ENCODE assay signal across 21 cellular contexts in genomic region chr5:32379421-32379820, GRCh38.
DNase-seq lines count a peak whose midpoint lies in the region; ATAC-seq and TF ChIP-seq lines count a peak whose summit lies in the region.
"Had no signal": no experiment of that assay in that cellular context is flagged by ENCODE, and none has a peak within 500 bp of the region (broad histone marks: within the 10 kb centered on the region; RNA-seq: fewer than 3 reads in every experiment).

No MANE protein-coding gene starts in this region.

- H3K27ac ChIP-seq in IMR-90 (ENCODE audit: insufficient read depth, low read length) (no peak overlapping the region), endodermal cell (ENCODE audit: low read depth, low read length) (no peak overlapping the region), GM23248 (no peak overlapping the region)
- H3K27ac ChIP-seq: 22Rv1, SJCRH30 had no signal

- no peaks in the 10 kb centered on the region for H3K4me1 Mint-ChIP-seq in activated CD4-positive, alpha-beta T cell treated with anti-CD3 and anti-CD28 coated beads, Interleukin-2, amount 10 ng/mL, durations not matched to agents 7 days and 5 days
- no peaks in the 10 kb centered on the region for H3K4me1 Mint-ChIP-seq in endodermal cell
- H3K4me1 Mint-ChIP-seq in stimulated activated effector memory CD8-positive, alpha-beta T cell treated with anti-CD3 and anti-CD28 coated beads, Interleukin-12 subunit alpha, Interleukin-12 subunit beta, amount 100 ng/mL, for 72 hours: no peaks in the 10 kb centered on the region
- H3K4me1 Mint-ChIP-seq: B cell had no signal

- no peaks in the 10 kb centered on the region for H3K27me3 Mint-ChIP-seq in activated CD4-positive, alpha-beta T cell treated with anti-CD3 and anti-CD28 coated beads, Interleukin-2, amount 10 ng/mL, durations not matched to agents 7 days and 5 days
- H3K27me3 Mint-ChIP-seq in endodermal cell (ENCODE audit: insufficient read depth): no peaks in the 10 kb centered on the region
- H3K27me3 Mint-ChIP-seq: B cell; CD4-positive, alpha-beta T cell had no signal

- H3K4me2 ChIP-seq in IMR-90 (ENCODE audit: low read depth, low read length) (no peak overlapping the region), GM23248 (ENCODE audit: unreplicated experiment) (no peak overlapping the region)

- no TSS peak for BruUV-seq in IMR-90 (replicated peaks; lab: Mats Ljungman, UMichigan)

- in situ Hi-C loops in IMR-90 (cut with MboI; ENCODE audit: low sequenced_read_pairs) (no loop called here), GM23248 (cut with MboI) (no loop called here)

- no peak overlapping the region for H3K14ac ChIP-seq in IMR-90 (replicated peaks; ENCODE audit: low read depth, low read length)

- no peak overlapping the region for H3K23ac ChIP-seq in IMR-90 (ENCODE audit: low read depth, low read length)

- peaks cover 37% of the 10 kb centered on the region for H3K36me3 Mint-ChIP-seq in activated CD4-positive, alpha-beta T cell treated with anti-CD3 and anti-CD28 coated beads, Interleukin-2, amount 10 ng/mL, durations not matched to agents 7 days and 5 days (ENCODE audit: low read depth)
- peaks cover 63% of the 10 kb centered on the region for H3K36me3 Mint-ChIP-seq in endodermal cell (ENCODE audit: low read depth)
- H3K36me3 Mint-ChIP-seq in stimulated activated effector memory CD8-positive, alpha-beta T cell treated with anti-CD3 and anti-CD28 coated beads, Interleukin-12 subunit alpha, Interleukin-12 subunit beta, amount 100 ng/mL, for 72 hours: peaks cover 100% of the 10 kb centered on the region

- DNase-seq in activated CD4-positive, alpha-beta T cell treated with anti-CD3 and anti-CD28 coated beads, Interleukin-2, amount 10 ng/mL, durations not matched to agents 7 days and 5 days: no peak
- no peak for DNase-seq in activated CD4-positive, alpha-beta T cell treated with anti-CD3 and anti-CD28 coated beads, Interleukin-2, amount 50 U/mL, for 48 hours
- DNase-seq in IMR-90: no peak
- no peak for DNase-seq in endodermal cell
- DNase-seq in stimulated activated effector memory CD8-positive, alpha-beta T cell treated with anti-CD3 and anti-CD28 coated beads, Interleukin-12 subunit alpha, Interleukin-12 subunit beta, amount 100 ng/mL, for 72 hours (ENCODE audit: low spot score in 2 of 2): no peak
- DNase-seq in cardiac septum (ENCODE audit: low spot score): no peak
- no peak for DNase-seq in GM23248
- DNase-seq in head of caudate nucleus: no peak
- DNase-seq: CD4-positive, alpha-beta T cell; DMS53; H7; KG1; NCI-H1417 treated with DMSO at 0.1 percent for 48 hours; NCI-H2029; NCI-H2171; NCI-H446; NCI-H69; PC-3; SJCRH30 had no signal

- dilution Hi-C loops in IMR-90 (cut with HindIII; ENCODE audit: low sequenced_read_pairs, unreplicated experiment): no loop called here

- no peak overlapping the region for H4K5ac ChIP-seq in IMR-90 (ENCODE audit: low read depth, low read length)

- H3K18ac ChIP-seq in IMR-90 (ENCODE audit: low read depth, low read length): no peak overlapping the region

- H3K36me3 ChIP-seq in IMR-90 (ENCODE audit: control insufficient read depth, insufficient read depth, low read length): peaks cover 32% of the 10 kb centered on the region
- peaks cover 88% of the 10 kb centered on the region for H3K36me3 ChIP-seq in endodermal cell (ENCODE audit: control insufficient read depth, insufficient read depth, low read length)
- H3K36me3 ChIP-seq in GM23248 (ENCODE audit: low read depth): peaks cover 78% of the 10 kb centered on the region

- H3K9me3 ChIP-seq in IMR-90 (ENCODE audit: control insufficient read depth, insufficient read depth, low read length): no peaks in the 10 kb centered on the region
- H3K9me3 ChIP-seq in endodermal cell (ENCODE audit: control insufficient read depth, low read length): no peaks in the 10 kb centered on the region
- no peaks in the 10 kb centered on the region for H3K9me3 ChIP-seq in GM23248 (ENCODE audit: low read depth)
- H3K9me3 ChIP-seq: SJCRH30 had no signal

- intact Hi-C loops in IMR-90 (cut with micrococcal nuclease): no loop called here
- intact Hi-C loops in cardiac septum (cut with DNase I): no loop called here
- intact Hi-C loops in head of caudate nucleus (cut with DNase I): no loop called here

- H3K9me3 Mint-ChIP-seq in activated CD4-positive, alpha-beta T cell treated with anti-CD3 and anti-CD28 coated beads, Interleukin-2, amount 10 ng/mL, durations not matched to agents 7 days and 5 days: no peaks in the 10 kb centered on the region
- no peaks in the 10 kb centered on the region for H3K9me3 Mint-ChIP-seq in endodermal cell
- H3K9me3 Mint-ChIP-seq in stimulated activated effector memory CD8-positive, alpha-beta T cell treated with anti-CD3 and anti-CD28 coated beads, Interleukin-12 subunit alpha, Interleukin-12 subunit beta, amount 100 ng/mL, for 72 hours: no peaks in the 10 kb centered on the region
- H3K9me3 Mint-ChIP-seq: CD4-positive, alpha-beta T cell had no signal

- H2BK15ac ChIP-seq in IMR-90 (ENCODE audit: low read depth, low read length): no peak overlapping the region

- H3K4me3 ChIP-seq in IMR-90 (ENCODE audit: insufficient read depth, low read depth, low read length) (no peak overlapping the region), endodermal cell (ENCODE audit: low read length) (no peak overlapping the region), GM23248 (no peak overlapping the region)
- H3K4me3 ChIP-seq: SJCRH30 had no signal

- no peak overlapping the region for H3K56ac ChIP-seq in IMR-90 (ENCODE audit: extremely low read depth, insufficient read depth, low read length)

- POLR2A ChIA-PET in activated CD4-positive, alpha-beta T cell treated with anti-CD3 and anti-CD28 coated beads, Interleukin-2, amount 10 ng/mL, durations not matched to agents 7 days and 5 days (lab: Charles Lee): interaction anchor here (0.6 kb wide), 1 partner anchor 202 kb away, joined by 5 read pairs; no protein-coding TSS in a partner anchor
- POLR2A ChIA-PET in IMR-90 (lab: Charles Lee; ENCODE audit: unreplicated experiment): no interaction called here

- no peak overlapping the region for H2AK9ac ChIP-seq in IMR-90 (replicated peaks; ENCODE audit: low read depth, low read length, poor library complexity)

- H3K79me2 ChIP-seq in GM23248 (ENCODE audit: insufficient read depth): peaks cover 45% of the 10 kb centered on the region

- no peak for TF ChIP-seq RAD21 in IMR-90 (IDR thresholded peaks at IDR 0.05; ENCODE audit: low read length)

- H3K27me3 ChIP-seq in IMR-90 (ENCODE audit: control insufficient read depth, insufficient read depth, low read length): no peaks in the 10 kb centered on the region
- H3K27me3 ChIP-seq in endodermal cell (ENCODE audit: control insufficient read depth, insufficient read depth, low read length, poor library complexity, severe bottlenecking): no peaks in the 10 kb centered on the region
- H3K27me3 ChIP-seq in GM23248 (replicated peaks; ENCODE audit: insufficient read depth): no peaks in the 10 kb centered on the region
- H3K27me3 ChIP-seq: SJCRH30 had no signal

- no peaks in the 10 kb centered on the region for H3K9me2 ChIP-seq in GM23248 (ENCODE audit: insufficient read depth)

- no peak overlapping the region for H2BK20ac ChIP-seq in IMR-90 (ENCODE audit: low read depth, low read length)

- no peak overlapping the region for H3K4me3 Mint-ChIP-seq in activated CD4-positive, alpha-beta T cell treated with anti-CD3 and anti-CD28 coated beads, Interleukin-2, amount 10 ng/mL, durations not matched to agents 7 days and 5 days
- no peak overlapping the region for H3K4me3 Mint-ChIP-seq in endodermal cell
- H3K4me3 Mint-ChIP-seq in stimulated activated effector memory CD8-positive, alpha-beta T cell treated with anti-CD3 and anti-CD28 coated beads, Interleukin-12 subunit alpha, Interleukin-12 subunit beta, amount 100 ng/mL, for 72 hours: no peak overlapping the region
- H3K4me3 Mint-ChIP-seq: B cell; CD4-positive, alpha-beta T cell had no signal

- no peak for TF ChIP-seq CTCF in IMR-90 (conservative IDR thresholded peaks at IDR 0.05; ENCODE audit: low read depth, low read length)
- TF ChIP-seq CTCF in endodermal cell (conservative IDR thresholded peaks at IDR 0.05): no peak

- H3K9ac ChIP-seq in IMR-90 (ENCODE audit: low read depth, low read length): no peak overlapping the region
- H3K9ac ChIP-seq in endodermal cell (ENCODE audit: extremely low read depth, low read length, poor library complexity, severe bottlenecking): no peak overlapping the region
- no peak overlapping the region for H3K9ac ChIP-seq in GM23248

- H4K20me1 ChIP-seq in IMR-90 (ENCODE audit: insufficient read depth, low read length) (no peaks in the 10 kb centered on the region; the same call in 1 of the 2 replicates), GM23248 (ENCODE audit: insufficient read depth) (no peaks in the 10 kb centered on the region)

- peak overlapping the region; percentile 18 for H2BK5ac ChIP-seq in IMR-90 (ENCODE audit: low read depth, low read length, poor library complexity, severe bottlenecking)

- H3K27ac Mint-ChIP-seq in activated CD4-positive, alpha-beta T cell treated with anti-CD3 and anti-CD28 coated beads, Interleukin-2, amount 10 ng/mL, durations not matched to agents 7 days and 5 days: peak overlapping the region; percentile 25
- H3K27ac Mint-ChIP-seq in endodermal cell: peak overlapping the region; percentile 68
- peak overlapping the region; percentile 68 for H3K27ac Mint-ChIP-seq in stimulated activated effector memory CD8-positive, alpha-beta T cell treated with anti-CD3 and anti-CD28 coated beads, Interleukin-12 subunit alpha, Interleukin-12 subunit beta, amount 100 ng/mL, for 72 hours
- H3K27ac Mint-ChIP-seq: B cell; CD4-positive, alpha-beta T cell had no signal

- peaks cover 3% of the 10 kb centered on the region; the same call in 1 of the 2 replicates for H3K9me1 ChIP-seq in IMR-90 (ENCODE audit: insufficient read depth, low read length)

- no peaks in the 10 kb centered on the region; the same call in 1 of the 2 replicates for H3F3A ChIP-seq in GM23248 (ENCODE audit: insufficient read depth)

- no peak for ATAC-seq in IMR-90 (ENCODE audit: low read depth)
- ATAC-seq in stimulated activated effector memory CD8-positive, alpha-beta T cell treated with anti-CD3 and anti-CD28 coated beads, Interleukin-12 subunit alpha, Interleukin-12 subunit beta, amount 100 ng/mL, for 72 hours: no peak
- ATAC-seq: PC-3 had no signal

- no peak overlapping the region for H4K8ac ChIP-seq in IMR-90 (ENCODE audit: low read depth in 2 of 2, low read length in 2 of 2)

- H3K4me1 ChIP-seq in IMR-90 (ENCODE audit: control insufficient read depth, insufficient read depth, low read length) (no peaks in the 10 kb centered on the region), endodermal cell (ENCODE audit: control insufficient read depth, insufficient read depth, low read length) (no peaks in the 10 kb centered on the region), GM23248 (ENCODE audit: insufficient read depth) (no peaks in the 10 kb centered on the region)
- H3K4me1 ChIP-seq: SJCRH30 had no signal

- peaks cover 12% of the 10 kb centered on the region in 2 experiments for H3K79me1 ChIP-seq in IMR-90 (ENCODE audit: low read depth in 1 of 2, low read length in 2 of 2)

- H2AK5ac ChIP-seq in IMR-90 (ENCODE audit: low read depth, low read length): no peak overlapping the region

- no peak overlapping the region for H3K4ac ChIP-seq in IMR-90 (ENCODE audit: low read depth, low read length)

- no peak overlapping the region for H2BK120ac ChIP-seq in IMR-90 (ENCODE audit: low read depth, low read length)

- H2AFZ ChIP-seq in IMR-90 (replicated peaks; ENCODE audit: low read length, poor library complexity): no peak overlapping the region
- H2AFZ ChIP-seq in GM23248: no peak overlapping the region

- H4K91ac ChIP-seq in IMR-90 (ENCODE audit: insufficient read depth, low read depth, low read length): no peak overlapping the region

- CTCF ChIA-PET in activated CD4-positive, alpha-beta T cell treated with anti-CD3 and anti-CD28 coated beads, Interleukin-2, amount 10 ng/mL, durations not matched to agents 7 days and 5 days (lab: Charles Lee): interaction anchor here (0.8 to 1.1 kb wide), 2 partner anchors 50 to 121 kb away, joined by 3 to 4 read pairs; no protein-coding TSS in a partner anchor
- CTCF ChIA-PET in IMR-90 (lab: Yijun Ruan, JAX): interaction anchor here (0.6 to 1.3 kb wide), 3 partner anchors 13 to 207 kb away, joined by 3 to 9 read pairs (median 8); no protein-coding TSS in a partner anchor

- TF ChIP-seq POLR2A in IMR-90 (IDR thresholded peaks at IDR 0.05; ENCODE audit: low read depth, low read length): no peak
